Comparison of ENCODE assay signal across 1 cellular context in the genomic region with DNA sequence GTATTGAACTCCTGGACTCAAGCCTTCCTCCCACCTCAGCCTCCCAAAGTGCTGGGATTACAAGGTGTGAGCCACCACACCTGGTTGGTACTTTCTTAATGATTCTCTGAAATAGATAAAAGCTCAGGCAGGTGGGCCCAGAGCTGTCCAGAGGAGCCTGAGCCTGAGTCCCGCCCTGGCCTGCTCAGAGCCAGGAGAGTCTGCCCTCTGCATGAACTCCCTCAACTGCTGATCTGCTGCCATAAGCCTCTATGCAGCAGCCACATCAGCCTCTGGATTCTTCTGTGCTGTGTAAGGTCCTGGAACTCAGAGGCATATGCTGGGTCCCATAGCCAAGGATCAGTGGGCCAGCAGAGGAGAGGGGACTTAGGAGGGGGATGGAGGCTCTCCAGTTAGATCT.
TF ChIP-seq lines count a peak whose summit lies in the region.

No MANE protein-coding gene starts in this region.

TF ChIP-seq in H1, 55 proteins besides CTCF, POLR2A, EP300 and RAD21 (continued from another document):
- TF ChIP-seq, protein P1, sequence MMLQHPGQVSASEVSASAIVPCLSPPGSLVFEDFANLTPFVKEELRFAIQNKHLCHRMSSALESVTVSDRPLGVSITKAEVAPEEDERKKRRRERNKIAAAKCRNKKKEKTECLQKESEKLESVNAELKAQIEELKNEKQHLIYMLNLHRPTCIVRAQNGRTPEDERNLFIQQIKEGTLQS (IDR thresholded peaks at IDR 0.05; ENCODE audit: insufficient read depth, low read depth, low read length) = no peak
- TF ChIP-seq, protein P2, sequence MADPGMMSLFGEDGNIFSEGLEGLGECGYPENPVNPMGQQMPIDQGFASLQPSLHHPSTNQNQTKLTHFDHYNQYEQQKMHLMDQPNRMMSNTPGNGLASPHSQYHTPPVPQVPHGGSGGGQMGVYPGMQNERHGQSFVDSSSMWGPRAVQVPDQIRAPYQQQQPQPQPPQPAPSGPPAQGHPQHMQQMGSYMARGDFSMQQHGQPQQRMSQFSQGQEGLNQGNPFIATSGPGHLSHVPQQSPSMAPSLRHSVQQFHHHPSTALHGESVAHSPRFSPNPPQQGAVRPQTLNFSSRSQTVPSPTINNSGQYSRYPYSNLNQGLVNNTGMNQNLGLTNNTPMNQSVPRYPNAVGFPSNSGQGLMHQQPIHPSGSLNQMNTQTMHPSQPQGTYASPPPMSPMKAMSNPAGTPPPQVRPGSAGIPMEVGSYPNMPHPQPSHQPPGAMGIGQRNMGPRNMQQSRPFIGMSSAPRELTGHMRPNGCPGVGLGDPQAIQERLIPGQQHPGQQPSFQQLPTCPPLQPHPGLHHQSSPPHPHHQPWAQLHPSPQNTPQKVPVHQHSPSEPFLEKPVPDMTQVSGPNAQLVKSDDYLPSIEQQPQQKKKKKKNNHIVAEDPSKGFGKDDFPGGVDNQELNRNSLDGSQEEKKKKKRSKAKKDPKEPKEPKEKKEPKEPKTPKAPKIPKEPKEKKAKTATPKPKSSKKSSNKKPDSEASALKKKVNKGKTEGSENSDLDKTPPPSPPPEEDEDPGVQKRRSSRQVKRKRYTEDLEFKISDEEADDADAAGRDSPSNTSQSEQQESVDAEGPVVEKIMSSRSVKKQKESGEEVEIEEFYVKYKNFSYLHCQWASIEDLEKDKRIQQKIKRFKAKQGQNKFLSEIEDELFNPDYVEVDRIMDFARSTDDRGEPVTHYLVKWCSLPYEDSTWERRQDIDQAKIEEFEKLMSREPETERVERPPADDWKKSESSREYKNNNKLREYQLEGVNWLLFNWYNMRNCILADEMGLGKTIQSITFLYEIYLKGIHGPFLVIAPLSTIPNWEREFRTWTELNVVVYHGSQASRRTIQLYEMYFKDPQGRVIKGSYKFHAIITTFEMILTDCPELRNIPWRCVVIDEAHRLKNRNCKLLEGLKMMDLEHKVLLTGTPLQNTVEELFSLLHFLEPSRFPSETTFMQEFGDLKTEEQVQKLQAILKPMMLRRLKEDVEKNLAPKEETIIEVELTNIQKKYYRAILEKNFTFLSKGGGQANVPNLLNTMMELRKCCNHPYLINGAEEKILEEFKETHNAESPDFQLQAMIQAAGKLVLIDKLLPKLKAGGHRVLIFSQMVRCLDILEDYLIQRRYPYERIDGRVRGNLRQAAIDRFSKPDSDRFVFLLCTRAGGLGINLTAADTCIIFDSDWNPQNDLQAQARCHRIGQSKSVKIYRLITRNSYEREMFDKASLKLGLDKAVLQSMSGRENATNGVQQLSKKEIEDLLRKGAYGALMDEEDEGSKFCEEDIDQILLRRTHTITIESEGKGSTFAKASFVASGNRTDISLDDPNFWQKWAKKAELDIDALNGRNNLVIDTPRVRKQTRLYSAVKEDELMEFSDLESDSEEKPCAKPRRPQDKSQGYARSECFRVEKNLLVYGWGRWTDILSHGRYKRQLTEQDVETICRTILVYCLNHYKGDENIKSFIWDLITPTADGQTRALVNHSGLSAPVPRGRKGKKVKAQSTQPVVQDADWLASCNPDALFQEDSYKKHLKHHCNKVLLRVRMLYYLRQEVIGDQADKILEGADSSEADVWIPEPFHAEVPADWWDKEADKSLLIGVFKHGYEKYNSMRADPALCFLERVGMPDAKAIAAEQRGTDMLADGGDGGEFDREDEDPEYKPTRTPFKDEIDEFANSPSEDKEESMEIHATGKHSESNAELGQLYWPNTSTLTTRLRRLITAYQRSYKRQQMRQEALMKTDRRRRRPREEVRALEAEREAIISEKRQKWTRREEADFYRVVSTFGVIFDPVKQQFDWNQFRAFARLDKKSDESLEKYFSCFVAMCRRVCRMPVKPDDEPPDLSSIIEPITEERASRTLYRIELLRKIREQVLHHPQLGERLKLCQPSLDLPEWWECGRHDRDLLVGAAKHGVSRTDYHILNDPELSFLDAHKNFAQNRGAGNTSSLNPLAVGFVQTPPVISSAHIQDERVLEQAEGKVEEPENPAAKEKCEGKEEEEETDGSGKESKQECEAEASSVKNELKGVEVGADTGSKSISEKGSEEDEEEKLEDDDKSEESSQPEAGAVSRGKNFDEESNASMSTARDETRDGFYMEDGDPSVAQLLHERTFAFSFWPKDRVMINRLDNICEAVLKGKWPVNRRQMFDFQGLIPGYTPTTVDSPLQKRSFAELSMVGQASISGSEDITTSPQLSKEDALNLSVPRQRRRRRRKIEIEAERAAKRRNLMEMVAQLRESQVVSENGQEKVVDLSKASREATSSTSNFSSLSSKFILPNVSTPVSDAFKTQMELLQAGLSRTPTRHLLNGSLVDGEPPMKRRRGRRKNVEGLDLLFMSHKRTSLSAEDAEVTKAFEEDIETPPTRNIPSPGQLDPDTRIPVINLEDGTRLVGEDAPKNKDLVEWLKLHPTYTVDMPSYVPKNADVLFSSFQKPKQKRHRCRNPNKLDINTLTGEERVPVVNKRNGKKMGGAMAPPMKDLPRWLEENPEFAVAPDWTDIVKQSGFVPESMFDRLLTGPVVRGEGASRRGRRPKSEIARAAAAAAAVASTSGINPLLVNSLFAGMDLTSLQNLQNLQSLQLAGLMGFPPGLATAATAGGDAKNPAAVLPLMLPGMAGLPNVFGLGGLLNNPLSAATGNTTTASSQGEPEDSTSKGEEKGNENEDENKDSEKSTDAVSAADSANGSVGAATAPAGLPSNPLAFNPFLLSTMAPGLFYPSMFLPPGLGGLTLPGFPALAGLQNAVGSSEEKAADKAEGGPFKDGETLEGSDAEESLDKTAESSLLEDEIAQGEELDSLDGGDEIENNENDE (IDR thresholded peaks at IDR 0.05; ENCODE audit: insufficient replicate concordance, low read length) = no peak
- TF ChIP-seq, protein P3, sequence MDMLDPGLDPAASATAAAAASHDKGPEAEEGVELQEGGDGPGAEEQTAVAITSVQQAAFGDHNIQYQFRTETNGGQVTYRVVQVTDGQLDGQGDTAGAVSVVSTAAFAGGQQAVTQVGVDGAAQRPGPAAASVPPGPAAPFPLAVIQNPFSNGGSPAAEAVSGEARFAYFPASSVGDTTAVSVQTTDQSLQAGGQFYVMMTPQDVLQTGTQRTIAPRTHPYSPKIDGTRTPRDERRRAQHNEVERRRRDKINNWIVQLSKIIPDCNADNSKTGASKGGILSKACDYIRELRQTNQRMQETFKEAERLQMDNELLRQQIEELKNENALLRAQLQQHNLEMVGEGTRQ (IDR thresholded peaks at IDR 0.05; ENCODE audit: low read length) = no peak
- TF ChIP-seq, protein P4, sequence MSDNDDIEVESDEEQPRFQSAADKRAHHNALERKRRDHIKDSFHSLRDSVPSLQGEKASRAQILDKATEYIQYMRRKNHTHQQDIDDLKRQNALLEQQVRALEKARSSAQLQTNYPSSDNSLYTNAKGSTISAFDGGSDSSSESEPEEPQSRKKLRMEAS (IDR thresholded peaks at IDR 0.05) = no peak
- TF ChIP-seq JUN (IDR thresholded peaks at IDR 0.05; ENCODE audit: low read depth, low read length) (no peak), ASH2L (IDR thresholded peaks at IDR 0.05; ENCODE audit: low read length) (no peak), CTBP2 (IDR thresholded peaks at IDR 0.05; ENCODE audit: borderline replicate concordance, insufficient read depth, insufficient read length, low read length) (no peak), CHD2 (IDR thresholded peaks at IDR 0.05; ENCODE audit: low read length) (no peak), CBX5 (IDR thresholded peaks at IDR 0.05; ENCODE audit: low read depth, low read length) (no peak), NRF1 (IDR thresholded peaks at IDR 0.05; ENCODE audit: low read depth, low read length) (no peak)
